8 cellular contexts compared by ENCODE assay signal in genomic region chr10:62082729-62083412, GRCh38.
DNase-seq lines count a peak whose midpoint lies in the region; ATAC-seq lines count a peak whose summit lies in the region.

No MANE protein-coding gene starts in this region.

- DNase-seq in SJSA1 (ENCODE audit: low read depth in 1 of 2, low spot score in 2 of 2) (no peak), dedifferentiated amniotic fluid mesenchymal stem cell (ENCODE audit: extremely low spot score) (peak; percentile 62), DMS114 treated with DMSO at 0.1 percent for 48 hours (lab: John Stamatoyannopoulos, UW; ENCODE audit: unreplicated experiment) (no peak), NCI-H1694 treated with DMSO at 0.1 percent for 48 hours (lab: John Stamatoyannopoulos, UW) (no peak)

- peak overlapping the region; percentile 73 for H3K27ac ChIP-seq in SJSA1

- ATAC-seq in GM18519 (IDR thresholded peaks at IDR 0.05; ENCODE audit: low FRiP score, unreplicated experiment) (peak; percentile 50), HG02798 (IDR thresholded peaks at IDR 0.05; ENCODE audit: poor library complexity, unreplicated experiment) (peak; percentile 24), HG02623 (IDR thresholded peaks at IDR 0.05; ENCODE audit: unreplicated experiment) (no peak)

- H3K9ac ChIP-seq in mucosa of stomach (ENCODE audit: low read length) = peak overlapping the region; percentile 67

- H3K4me1 ChIP-seq in SJSA1 (replicated peaks) (peaks cover 38% of the 10 kb centered on the region), mucosa of stomach (ENCODE audit: control insufficient read depth, insufficient read depth, low read length) (peaks cover 43% of the 10 kb centered on the region)

- H3K27me3 ChIP-seq in SJSA1 (replicated peaks) (no peaks in the 10 kb centered on the region), mucosa of stomach (ENCODE audit: control insufficient read depth, insufficient read depth, low read length) (no peaks in the 10 kb centered on the region)

- H3K4me3 ChIP-seq in SJSA1 = no peak overlapping the region
- no peak overlapping the region for H3K4me3 ChIP-seq in mucosa of stomach (ENCODE audit: low read length)

- H3K36me3 ChIP-seq in SJSA1 = peaks cover 80% of the 10 kb centered on the region
- H3K36me3 ChIP-seq in mucosa of stomach (ENCODE audit: control insufficient read depth, insufficient read depth, low read length) = peaks cover 6% of the 10 kb centered on the region

- no peaks in the 10 kb centered on the region for H3K9me3 ChIP-seq in SJSA1 (replicated peaks)
- no peaks in the 10 kb centered on the region for H3K9me3 ChIP-seq in mucosa of stomach (ENCODE audit: control insufficient read depth, low read length)
